ENCODE assay signal across 28 cellular contexts in the genomic region with DNA sequence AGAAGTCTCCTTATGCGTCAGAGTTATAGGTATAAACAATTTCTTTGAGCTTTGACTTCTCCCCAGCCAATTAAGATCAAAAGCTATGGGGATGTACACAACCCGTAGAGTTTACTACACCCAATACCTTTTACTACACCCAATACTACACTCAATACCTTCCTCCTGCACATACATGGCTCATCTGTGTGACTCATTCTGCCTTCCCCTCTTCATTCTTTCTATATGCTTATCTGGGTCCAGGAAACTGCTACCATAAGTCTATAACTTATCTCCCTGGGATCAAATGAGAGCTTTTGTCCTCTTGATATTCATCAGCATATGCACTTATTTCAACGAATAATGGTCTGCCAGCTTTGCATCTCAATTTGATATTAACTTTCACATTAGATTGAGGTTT. TPM values are rescaled to one million over a fixed set of nuclear protein-coding genes. Genes with fewer than 3 reads are reported as not detected.
A peak's percentile ranks its signal among the peaks of the same experiment; 100 is the strongest.
DNase-seq lines count a peak whose midpoint lies in the region; ATAC-seq, FAIRE-seq and TF ChIP-seq lines count a peak whose summit lies in the region.
"Had no signal": no experiment of that assay in that cellular context is flagged by ENCODE, and none has a peak within 500 bp of the region (broad histone marks: within the 10 kb centered on the region; RNA-seq: fewer than 3 reads in every experiment).

No MANE protein-coding gene starts in this region.

- H3K4me1 Mint-ChIP-seq in GM23338 = peaks cover 40% of the 10 kb centered on the region
- H3K4me1 Mint-ChIP-seq: stimulated activated memory B cell treated with anti-CD40 and anti-IgM and Interleukin-4, amounts not matched to agents 10 μg/mL and 1 μg/mL and 100 μg/mL, for 72 hours; T-cell had no signal

- no peaks in the 10 kb centered on the region for H3K9me1 ChIP-seq in K562 (ENCODE audit: control insufficient read depth, insufficient read depth, low read length)

- no TSS peak for BruUV-seq in K562 (replicated peaks; lab: Mats Ljungman, UMichigan)

- no peaks in the 10 kb centered on the region for H3K27me3 ChIP-seq in K562 (ENCODE audit: control insufficient read depth in 2 of 2, insufficient read depth in 2 of 2, low read length in 2 of 2)
- no peaks in the 10 kb centered on the region for H3K27me3 ChIP-seq in GM23338 (ENCODE audit: insufficient read depth)
- H3K27me3 ChIP-seq: cardiac muscle cell, hepatocyte, SJCRH30, suprapubic skin had no signal

- TF ChIP-seq POLR2A in K562 (conservative IDR thresholded peaks at IDR 0.05) = no peak

- no peaks in the 10 kb centered on the region; the same call in 1 of the 2 replicates for H3K9me2 ChIP-seq in GM23338 (ENCODE audit: insufficient read depth)

- intact Hi-C loops in K562 (cut with micrococcal nuclease) = no loop called here

- H3K4me3 ChIP-seq in K562 = no peak overlapping the region
- no peak overlapping the region for H3K4me3 ChIP-seq in GM23338
- H3K4me3 ChIP-seq: cardiac muscle cell, HAP-1, hepatocyte, lung, SJCRH30, suprapubic skin had no signal

- TF ChIP-seq RAD21 in K562 (CRISPR knock-in tag; conservative IDR thresholded peaks at IDR 0.05 in 1 of 2, IDR thresholded peaks at IDR 0.05 in 1 of 2) = no peak

- H3K36me3 ChIP-seq in K562 (ENCODE audit: control insufficient read depth, insufficient read depth, low read length) (0 out of 3 replicates have a peak, but pooled peaks cover 3% of the 10 kb centered on the region), GM23338 (ENCODE audit: insufficient read depth) (no peaks in the 10 kb centered on the region)
- H3K36me3 ChIP-seq: cardiac muscle cell, suprapubic skin had no signal

- H2AFZ ChIP-seq in K562 (ENCODE audit: low read depth, low read length) = no peak overlapping the region
- no peak overlapping the region for H2AFZ ChIP-seq in GM23338
- H2AFZ ChIP-seq: hepatocyte had no signal

- H3F3A ChIP-seq in GM23338 (replicated peaks; ENCODE audit: low read depth) = no peaks in the 10 kb centered on the region

- WGBS in K562 (ENCODE audit: insufficient coverage, low coverage, missing lambda C conversion rate) = 55% methylated on average over 3 of the region's 3 CpGs

- H3K4me2 ChIP-seq in K562 (ENCODE audit: insufficient read depth, low read length) = no peak overlapping the region
- no peak overlapping the region for H3K4me2 ChIP-seq in GM23338
- H3K4me2 ChIP-seq: hepatocyte had no signal

- no peak overlapping the region for H3K27ac Mint-ChIP-seq in GM23338
- H3K27ac Mint-ChIP-seq: stimulated activated memory B cell treated with anti-CD40 and anti-IgM and Interleukin-4, amounts not matched to agents 10 μg/mL and 1 μg/mL and 100 μg/mL, for 72 hours; T-cell had no signal

- no peak overlapping the region for H3K9ac ChIP-seq in K562 (ENCODE audit: insufficient read depth in 1 of 2, low read depth in 2 of 2, low read length in 2 of 2)

- DNase-seq in ELR (ENCODE audit: low read depth) = peak; percentile 49
- DNase-seq in HT-29 (ENCODE audit: low spot score) = peak; percentile 67
- peak in 1 of 4 experiments; percentile 5 for DNase-seq in K562 (ENCODE audit: extremely low read depth in 1 of 4, low spot score in 3 of 4)
- peak; percentile 11 for DNase-seq in kidney tubule cell (ENCODE audit: low spot score)
- no peak for DNase-seq in foreskin melanocyte
- no peak for DNase-seq in GM23338 (ENCODE audit: low spot score)
- DNase-seq: activated CD4-positive, alpha-beta T cell treated with anti-CD3 and anti-CD28 coated beads for 4 hours; activated effector memory CD4-positive, alpha-beta T cell treated with anti-CD3 and anti-CD28 coated beads, Interleukin-2, amount 50 U/mL, for 16 hours; cortex of kidney; DMS 273 treated with DMSO at 0.1 percent for 48 hours; GDM1; Kasumi-1; NCI-H1092; NCI-H1930; NCI-H774; nucleus accumbens; SJCRH30; small intestine; stimulated activated CD4-positive, alpha-beta T cell treated with anti-CD3 and anti-CD28 coated beads, Interleukin-2, amount 100 ng/mL, for 24 hours; T-cell had no signal

- H4K20me1 ChIP-seq in K562 (replicated peaks; ENCODE audit: control insufficient read depth, insufficient read depth, low read length) (no peaks in the 10 kb centered on the region), GM23338 (replicated peaks; ENCODE audit: insufficient read depth) (peaks cover 7% of the 10 kb centered on the region; the same call in 1 of the 2 replicates)

- H3K27ac ChIP-seq in K562 (ENCODE audit: extremely low read depth, low read depth, low read length) (peak overlapping the region; percentile 22; the same call in 1 of the 3 replicates), GM23338 (ENCODE audit: low read depth) (no peak overlapping the region)
- H3K27ac ChIP-seq: cardiac muscle cell, hepatocyte, SJCRH30, suprapubic skin had no signal

- peak; percentile 65 for ATAC-seq in K562
- no peak for ATAC-seq in HG02571 (IDR thresholded peaks at IDR 0.05; ENCODE audit: unreplicated experiment)
- no peak for ATAC-seq in GM23338
- ATAC-seq: stimulated activated memory B cell treated with anti-CD40 and anti-IgM and Interleukin-4, amounts not matched to agents 10 μg/mL and 1 μg/mL and 100 μg/mL, for 72 hours; T-cell had no signal

- no peaks in the 10 kb centered on the region for H3K9me3 ChIP-seq in K562 (replicated peaks; ENCODE audit: control insufficient read depth, insufficient read depth, low read depth, low read length)
- H3K9me3 ChIP-seq: HAP-1, SJCRH30, suprapubic skin had no signal

- TF ChIP-seq CTCF in K562 (IDR thresholded peaks at IDR 0.05 in 2 of 3, conservative IDR thresholded peaks at IDR 0.05 in 1 of 3; ENCODE audit: insufficient read depth in 2 of 3, low read depth in 1 of 3, low read length in 3 of 3) (no peak), GM23338 (conservative IDR thresholded peaks at IDR 0.05; ENCODE audit: low read depth in 2 of 2) (no peak)

- no peak for TF ChIP-seq EP300 in K562 (IDR thresholded peaks at IDR 0.05; ENCODE audit: low read length)

- H3K4me1 ChIP-seq in K562 (replicated peaks in 1 of 2; ENCODE audit: control insufficient read depth in 2 of 2, insufficient read depth in 2 of 2, low read length in 2 of 2) (no peaks in the 10 kb centered on the region), GM23338 (ENCODE audit: insufficient read depth) (peaks cover 24% of the 10 kb centered on the region)

- POLR2A ChIA-PET in K562 (lab: Yijun Ruan, JAX) = interaction anchor here (0.8 to 0.9 kb wide), 2 partner anchors 11 to 13 kb away, joined by 3 to 4 read pairs; no protein-coding TSS in a partner anchor

- FAIRE-seq in K562 (lab: Jason Lieb, UNC) = peak; percentile 23
- FAIRE-seq: small intestine, urothelium cell line had no signal

- peaks cover 31% of the 10 kb centered on the region for H3K36me3 Mint-ChIP-seq in GM23338 (ENCODE audit: low read depth)
- H3K36me3 Mint-ChIP-seq: stimulated activated memory B cell treated with anti-CD40 and anti-IgM and Interleukin-4, amounts not matched to agents 10 μg/mL and 1 μg/mL and 100 μg/mL, for 72 hours; T-cell had no signal

- H3K9me3 Mint-ChIP-seq in GM23338 = no peaks in the 10 kb centered on the region
- H3K9me3 Mint-ChIP-seq: stimulated activated memory B cell treated with anti-CD40 and anti-IgM and Interleukin-4, amounts not matched to agents 10 μg/mL and 1 μg/mL and 100 μg/mL, for 72 hours had no signal

- CTCF ChIA-PET in K562 (lab: Yijun Ruan, JAX; ENCODE audit: low intra/inter-chr PET ratio) = no interaction called here

- H3K79me2 ChIP-seq in K562 (ENCODE audit: control insufficient read depth, insufficient read depth, low read length) (peaks cover 17% of the 10 kb centered on the region), GM23338 (replicated peaks; ENCODE audit: insufficient read depth) (peaks cover 93% of the 10 kb centered on the region)

- peaks cover 1% of the 10 kb centered on the region for H3K27me3 Mint-ChIP-seq in GM23338 (ENCODE audit: insufficient read depth, low read depth, poor library complexity)
- H3K27me3 Mint-ChIP-seq: stimulated activated memory B cell treated with anti-CD40 and anti-IgM and Interleukin-4, amounts not matched to agents 10 μg/mL and 1 μg/mL and 100 μg/mL, for 72 hours; T-cell had no signal

- H3K4me3 Mint-ChIP-seq in GM23338 = no peak overlapping the region
- H3K4me3 Mint-ChIP-seq: stimulated activated memory B cell treated with anti-CD40 and anti-IgM and Interleukin-4, amounts not matched to agents 10 μg/mL and 1 μg/mL and 100 μg/mL, for 72 hours; T-cell had no signal

- in situ Hi-C loops in K562 (cut with MboI) = no loop called here

TF ChIP-seq in K562, 482 proteins besides CTCF, POLR2A, EP300 and RAD21 (continues in another document):
- no peak for TF ChIP-seq ZNF695 (CRISPR knock-in tag; IDR thresholded peaks at IDR 0.05)
- TF ChIP-seq PCBP1 (IDR thresholded peaks at IDR 0.05; ENCODE audit: low read depth, low read length, poor library complexity, severe bottlenecking) = no peak

TF ChIP-seq in GM23338, 12 proteins besides CTCF, POLR2A, EP300 and RAD21 (continues in another document):
- TF ChIP-seq EZH2phosphoT487 (IDR thresholded peaks at IDR 0.05; ENCODE audit: unreplicated experiment) (no peak), POLR2AphosphoS5 (IDR thresholded peaks at IDR 0.05; ENCODE audit: low read depth) (no peak), NANOG (IDR thresholded peaks at IDR 0.05; ENCODE audit: borderline replicate concordance) (no peak)

RNA-seq across cellular contexts. Expression of a gene that starts 28.2 kb away (rescaled TPM):
- 8.6 and 8.9 TPM in 2 replicates for total RNA-seq in HT-29 (2014; rRNA removed; shearing (Covaris generic))
- 5.9 and 20.5 TPM in 2 replicates for total RNA-seq in K562 (2011; cell fraction: chromatin; rRNA removed; ENCODE audit: low replicate concordance)
- 4.0 and 5.9 TPM in 2 replicates for total RNA-seq in K562 (2011; cell fraction: nucleolus; rRNA removed)
- total RNA-seq in K562 (2011; cell fraction: nucleoplasm; rRNA removed) = 8.0 and 10.3 TPM in 2 replicates
- total RNA-seq in K562 (2014; rRNA removed) (5.0 and 5.2 TPM in 2 replicates), K562 (2014; rRNA removed; fragmentation: Illumina TruSeq; extraction: Trizol) (6.7 and 7.1 TPM in 2 replicates), K562 (2015; rRNA removed; fragmentation: Illumina TruSeq; extraction: Trizol) (7.8 TPM in 2 replicates), K562 (2021) (7.5 and 8.0 TPM in 2 replicates)
- polyA plus RNA-seq in K562 (2011; rRNA removed) (6.2 TPM in 2 replicates), K562 (2014; fragmentation: Illumina TruSeq; extraction: Trizol) (5.6 and 6.3 TPM in 2 replicates), K562 (2014; fragmentation: Nextera tagmentation; extraction: Ambion mirVana) (1 to 10 TPM; 2.0 TPM), K562 (2014; rRNA removed) (3.7 and 3.9 TPM in 2 replicates), GM23338 (2016; fragmentation: Nextera tagmentation; extraction: Ambion mirVana) (5.2 and 5.9 TPM in 2 replicates)
- 1.4 and 3.5 TPM in 2 replicates for polyA plus RNA-seq in K562 (2011; cell fraction: cytosol; rRNA removed)
- 4.7 and 6.6 TPM in 2 replicates for polyA plus RNA-seq in K562 (2011; cell fraction: nucleus; rRNA removed)
- 4.3 and 5.9 TPM in 2 replicates for polyA plus RNA-seq in K562 (2012)
- polyA minus RNA-seq in K562 (2011; rRNA and poly(A)+ RNA removed) = 43.3 and 50.5 TPM in 2 replicates
- polyA minus RNA-seq in K562 (2011; cell fraction: cytosol; rRNA and poly(A)+ RNA removed) = 9.6 and 10.3 TPM in 2 replicates
- polyA minus RNA-seq in K562 (2011; cell fraction: nucleus; rRNA and poly(A)+ RNA removed) = 12.1 and 28.3 TPM in 2 replicates
- total RNA-seq in GM23338 (2014; rRNA removed; shearing (Covaris generic)) = 25.8 and 27.6 TPM in 2 replicates

Comparison
In these comparisons a context has a peak if more than half of its experiments do, and no peak if none do; other contexts are left out.
1. DNase-seq: peak in ELR (single experiment), HT-29 (single experiment) and kidney tubule cell (single experiment); none in foreskin melanocyte (single experiment) and GM23338 (single experiment).